8 cellular contexts compared by ENCODE assay signal in genomic region chr5:177600458-177601018, GRCh38. TPM values are rescaled to one million over a fixed set of nuclear protein-coding genes. Genes with fewer than 3 reads are reported as not detected.
DNase-seq lines count a peak whose midpoint lies in the region; ATAC-seq, FAIRE-seq and TF ChIP-seq lines count a peak whose summit lies in the region.

No MANE protein-coding gene starts in this region.

- no peaks in the 10 kb centered on the region for H3K27me3 ChIP-seq in HL-60 (ENCODE audit: insufficient read depth, poor library complexity, severe bottlenecking)

- H3K36me3 Mint-ChIP-seq in stimulated activated naive B cell treated with anti-CD40 and anti-IgM and Interleukin-4, amounts not matched to agents 10 μg/mL and 1 μg/mL and 100 μg/mL, for 72 hours: peaks cover 22 to 44% of the 10 kb centered on the region in 2 donors

- no peaks in the 10 kb centered on the region for H3K9me3 ChIP-seq in kidney (ENCODE audit: control insufficient read depth in 1 of 2, low read length in 2 of 2)

- peak overlapping the region; percentile 94 for H3K27ac Mint-ChIP-seq in stimulated activated naive B cell treated with anti-CD40 and anti-IgM and Interleukin-4, amounts not matched to agents 10 μg/mL and 1 μg/mL and 100 μg/mL, for 72 hours

- H3K27ac ChIP-seq in HL-60 (replicated peaks): peak overlapping the region; percentile 84
- peak overlapping the region; percentile 46 for H3K27ac ChIP-seq in angular gyrus (ENCODE audit: low read depth, low read length)
- peak overlapping the region in 1 of 2 donors; percentile 64 for H3K27ac ChIP-seq in kidney (ENCODE audit: low read depth in 2 of 2, low read length in 2 of 2)

- no peaks in the 10 kb centered on the region for H3K9me3 Mint-ChIP-seq in stimulated activated naive B cell treated with anti-CD40 and anti-IgM and Interleukin-4, amounts not matched to agents 10 μg/mL and 1 μg/mL and 100 μg/mL, for 72 hours

- H3K4me3 Mint-ChIP-seq in stimulated activated naive B cell treated with anti-CD40 and anti-IgM and Interleukin-4, amounts not matched to agents 10 μg/mL and 1 μg/mL and 100 μg/mL, for 72 hours: peak overlapping the region; percentile 85 to 92

- DNase-seq in Daoy (ENCODE audit: low read depth) (peak; percentile 33), HL-60 (ENCODE audit: low read depth in 1 of 2, low spot score in 1 of 2) (peak; percentile 8 to 67), kidney (no peak), activated gamma-delta T cell (lab: John Stamatoyannopoulos, UW) (no peak), frontal cortex (ENCODE audit: low spot score in 2 of 2) (no peak), midbrain (lab: John Stamatoyannopoulos, UW) (no peak)
- no peak for DNase-seq in stimulated activated naive B cell treated with anti-CD40 and anti-IgM and Interleukin-4, amounts not matched to agents 10 μg/mL and 1 μg/mL and 100 μg/mL, for 72 hours

- no peak for TF ChIP-seq CTCF in HL-60 (IDR thresholded peaks at IDR 0.05; ENCODE audit: insufficient read depth, low read length)
- no peak for TF ChIP-seq CTCF in kidney (IDR thresholded peaks at IDR 0.05; ENCODE audit: borderline replicate concordance, extremely low read depth, insufficient read depth)

- FAIRE-seq in kidney (lab: Jason Lieb, UNC) (no peak), frontal cortex (lab: Jason Lieb, UNC) (no peak)

- H3K36me3 ChIP-seq in kidney (ENCODE audit: control insufficient read depth in 1 of 2, insufficient read depth in 2 of 2, low read length in 2 of 2): peaks cover 9 to 11% of the 10 kb centered on the region in 2 donors

- ATAC-seq in stimulated activated naive B cell treated with anti-CD40 and anti-IgM and Interleukin-4, amounts not matched to agents 10 μg/mL and 1 μg/mL and 100 μg/mL, for 72 hours (replicated peaks): peak; percentile 37 to 47

- peak overlapping the region; percentile 83 to 84 for H3K9ac ChIP-seq in kidney (ENCODE audit: low read length in 2 of 2)

- H3K27me3 Mint-ChIP-seq in stimulated activated naive B cell treated with anti-CD40 and anti-IgM and Interleukin-4, amounts not matched to agents 10 μg/mL and 1 μg/mL and 100 μg/mL, for 72 hours: no peaks in the 10 kb centered on the region

- H3K4me1 ChIP-seq in kidney (ENCODE audit: control insufficient read depth in 1 of 2, insufficient read depth in 1 of 2, low read depth in 1 of 2, low read length in 2 of 2): peaks cover 9 to 12% of the 10 kb centered on the region in 2 donors

- H3K4me1 Mint-ChIP-seq in stimulated activated naive B cell treated with anti-CD40 and anti-IgM and Interleukin-4, amounts not matched to agents 10 μg/mL and 1 μg/mL and 100 μg/mL, for 72 hours: peaks cover 45 to 48% of the 10 kb centered on the region in 2 donors

- H3K4me3 ChIP-seq in HL-60 (replicated peaks; ENCODE audit: insufficient read depth, low read length): peak overlapping the region; percentile 73
- H3K4me3 ChIP-seq in kidney (ENCODE audit: low read length in 2 of 2): peak overlapping the region; percentile 76 to 87

- intact Hi-C loops in kidney (cut with DNase I): no loop called here

RNA-seq across cellular contexts. Expression of gene B4GALT7, which starts 0.6 kb away (rescaled TPM):
- total RNA-seq in Daoy (2014; rRNA removed; shearing (Covaris generic)): 35.1 and 51.0 TPM in 2 replicates
- total RNA-seq in kidney (30.7 TPM), frontal cortex (13.5 TPM)
- polyA plus RNA-seq in kidney (ENCODE audit: insufficient read depth, low read depth, low replicate concordance): 42.6 TPM

RNA-seq across cellular contexts. Expression of gene TMED9, which starts 8.5 kb away (rescaled TPM):
- total RNA-seq in Daoy (2014; rRNA removed; shearing (Covaris generic)): 94.7 and 105 TPM in 2 replicates
- total RNA-seq in kidney (168 TPM), frontal cortex (28.1 TPM)
- 214 TPM for polyA plus RNA-seq in kidney (ENCODE audit: insufficient read depth, low read depth, low replicate concordance)

RNA-seq across cellular contexts. Expression of gene FAM193B, which starts 46.2 kb away (rescaled TPM):
- 14.6 and 26.7 TPM in 2 replicates for total RNA-seq in Daoy (2014; rRNA removed; shearing (Covaris generic))
- 77.8 TPM for total RNA-seq in kidney
- 61.0 TPM for polyA plus RNA-seq in kidney (ENCODE audit: insufficient read depth, low read depth, low replicate concordance)
- total RNA-seq in frontal cortex: 26.1 TPM

Comparison
In these comparisons a context has a peak if more than half of its experiments do, and no peak if none do; other contexts are left out.
1. DNase-seq: peak in Daoy (single experiment) and HL-60 (2 of 2); none in kidney (single experiment), stimulated activated naive B cell treated with anti-CD40 and anti-IgM and Interleukin-4, amounts not matched to agents 10 μg/mL and 1 μg/mL and 100 μg/mL, for 72 hours (single experiment), activated gamma-delta T cell (single experiment), frontal cortex (0 of 2) and midbrain (single experiment).